Comparison of ENCODE assay signal across 11 cellular contexts in genomic region chr19:48254529-48254970, GRCh38. TPM values are rescaled to one million over a fixed set of nuclear protein-coding genes. Genes with fewer than 3 reads are reported as not detected.
DNase-seq lines count a peak whose midpoint lies in the region; ATAC-seq and TF ChIP-seq lines count a peak whose summit lies in the region.
"Had no signal": no experiment of that assay in that cellular context is flagged by ENCODE, and none has a peak within 500 bp of the region (broad histone marks: within the 10 kb centered on the region; RNA-seq: fewer than 3 reads in every experiment).

No MANE protein-coding gene starts in this region.

- peak overlapping the region; percentile 95 to 99 (median 98) for H3K4me3 Mint-ChIP-seq in CD4-positive, CD25-positive, alpha-beta regulatory T cell

- peak overlapping the region; percentile 80 to 87 (median 81) for H3K27ac Mint-ChIP-seq in CD4-positive, CD25-positive, alpha-beta regulatory T cell

- no peaks in the 10 kb centered on the region for H3K27me3 Mint-ChIP-seq in CD4-positive, CD25-positive, alpha-beta regulatory T cell

- no peaks in the 10 kb centered on the region for H3K9me3 ChIP-seq in CD4-positive, CD25-positive, alpha-beta regulatory T cell (ENCODE audit: control insufficient read depth in 2 of 2, low read length in 2 of 2)
- no peaks in the 10 kb centered on the region for H3K9me3 ChIP-seq in neuron (ENCODE audit: low read length)
- H3K9me3 ChIP-seq: SJSA1 had no signal

- peaks cover 83% of the 10 kb centered on the region for H3K4me1 ChIP-seq in CD4-positive, CD25-positive, alpha-beta regulatory T cell (ENCODE audit: control insufficient read depth, insufficient read depth, low read length, poor library complexity, severe bottlenecking)
- peaks cover 8% of the 10 kb centered on the region for H3K4me1 ChIP-seq in neuron (ENCODE audit: insufficient read depth, low read length)

- H3K9me3 Mint-ChIP-seq in CD4-positive, CD25-positive, alpha-beta regulatory T cell = no peaks in the 10 kb centered on the region

- H3K27me3 ChIP-seq in CD4-positive, CD25-positive, alpha-beta regulatory T cell (ENCODE audit: control insufficient read depth, insufficient read depth, low read length) = no peaks in the 10 kb centered on the region
- H3K27me3 ChIP-seq in dorsolateral prefrontal cortex (no peaks in the 10 kb centered on the region), neuron (ENCODE audit: insufficient read depth, low read length) (no peaks in the 10 kb centered on the region)
- H3K27me3 ChIP-seq: SJSA1 had no signal

- peak overlapping the region; percentile 85 for H3K27ac ChIP-seq in CD4-positive, CD25-positive, alpha-beta regulatory T cell (ENCODE audit: insufficient read depth, low read length, poor library complexity, severe bottlenecking)
- H3K27ac ChIP-seq in dorsolateral prefrontal cortex = peak overlapping the region in 8 of 59 donors; percentile 25 to 95 (median 93)

- H3K36me3 Mint-ChIP-seq in CD4-positive, CD25-positive, alpha-beta regulatory T cell = peaks cover 15% of the 10 kb centered on the region

- H3K4me3 ChIP-seq in CD4-positive, CD25-positive, alpha-beta regulatory T cell (ENCODE audit: low read depth, low read length) = peak overlapping the region; percentile 96
- H3K4me3 ChIP-seq in NB4 (ENCODE audit: low read depth, low read length) (peak overlapping the region; percentile 71), dorsolateral prefrontal cortex (peak overlapping the region in 37 of 59 donors; percentile 61 to 90 (median 71)), neuron (ENCODE audit: low read length) (peak overlapping the region; percentile 64)

- TF ChIP-seq POLR2A in NB4 (IDR thresholded peaks at IDR 0.05; ENCODE audit: extremely low read depth, insufficient read length) = no peak

- no peak for TF ChIP-seq CTCF in NB4 (IDR thresholded peaks at IDR 0.05; ENCODE audit: low read depth, low read length)
- no peak for TF ChIP-seq CTCF in dorsolateral prefrontal cortex (IDR thresholded peaks at IDR 0.05 in 54 of 56, conservative IDR thresholded peaks at IDR 0.05 in 2 of 56; ENCODE audit: low read depth in 1 of 56, partially characterized antibody in 56 of 56)
- TF ChIP-seq CTCF in omental fat pad (IDR thresholded peaks at IDR 0.05) = no peak

- DNase-seq in CD4-positive, CD25-positive, alpha-beta regulatory T cell = peak in 1 of 3 donors; percentile 9
- no peak for DNase-seq in NB4 (ENCODE audit: low read depth)
- DNase-seq in dorsolateral prefrontal cortex = no peak
- DNase-seq in omental fat pad (ENCODE audit: low spot score) = no peak
- no peak for DNase-seq in Ammon's horn (ENCODE audit: low spot score)
- no peak for DNase-seq in NCI-H446 treated with DMSO at 0.1 percent for 48 hours (lab: John Stamatoyannopoulos, UW)
- DNase-seq: GF-D8, KG1 had no signal

- H3K36me3 ChIP-seq in CD4-positive, CD25-positive, alpha-beta regulatory T cell (ENCODE audit: control insufficient read depth, insufficient read depth, low read length) = peaks cover 3% of the 10 kb centered on the region
- peaks cover 9% of the 10 kb centered on the region for H3K36me3 ChIP-seq in neuron (ENCODE audit: insufficient read depth, low read length)
- H3K36me3 ChIP-seq: SJSA1 had no signal

- no peak for ATAC-seq in CD4-positive, CD25-positive, alpha-beta regulatory T cell (ENCODE audit: low read depth in 2 of 2)
- ATAC-seq in HG03378 (IDR thresholded peaks at IDR 0.05; ENCODE audit: unreplicated experiment) (no peak), omental fat pad (ENCODE audit: low FRiP score) (no peak)

- H3K4me1 Mint-ChIP-seq in CD4-positive, CD25-positive, alpha-beta regulatory T cell = peaks cover 34 to 83% (median 65%) of the 10 kb centered on the region in 4 donors

- intact Hi-C loops in dorsolateral prefrontal cortex (cut with DNase I) = loop anchor here (5.0 to 10.0 kb wide), 2 partner anchors 42 to 80 kb away; partner anchors contain the start of genes LIG1 (in 1 of the 2) and ZSWIM9 (in 1 of the 2)

- no peak overlapping the region for H2AFZ ChIP-seq in neuron (ENCODE audit: low read depth, low read length)

RNA-seq across cellular contexts. Expression of gene CARD8, which starts 1.2 kb away (rescaled TPM):
- 179 TPM for total RNA-seq in CD4-positive, CD25-positive, alpha-beta regulatory T cell
- polyA plus RNA-seq in CD4-positive, CD25-positive, alpha-beta regulatory T cell = 100 to 1,000 TPM in 1 of 4 donors, 10 to 100 TPM in 3; 85.9 to 107 (median 91.7) TPM
- 10 to 100 TPM; 10.8 to 45.2 (median 24.0) TPM for total RNA-seq in dorsolateral prefrontal cortex
- 100 to 1,000 TPM in 1 of 4 donors, 10 to 100 TPM in 3; 28.3 to 144 (median 46.6) TPM for total RNA-seq in omental fat pad

RNA-seq across cellular contexts. Expression of gene ZNF114, which starts 15.3 kb away (rescaled TPM):
- total RNA-seq in CD4-positive, CD25-positive, alpha-beta regulatory T cell = not detected
- not detected for polyA plus RNA-seq in CD4-positive, CD25-positive, alpha-beta regulatory T cell
- total RNA-seq in dorsolateral prefrontal cortex (1 to 10 TPM in 95 of 120 experiments, under 1 TPM in 24, not detected in 1; 0.32 to 4.2 (median 1.5) TPM), omental fat pad (under 1 TPM in 1 of 4 donors, not detected in 3; 0.47 TPM)
